Comparison of ENCODE assay signal across 8 cellular contexts in the genomic region with DNA sequence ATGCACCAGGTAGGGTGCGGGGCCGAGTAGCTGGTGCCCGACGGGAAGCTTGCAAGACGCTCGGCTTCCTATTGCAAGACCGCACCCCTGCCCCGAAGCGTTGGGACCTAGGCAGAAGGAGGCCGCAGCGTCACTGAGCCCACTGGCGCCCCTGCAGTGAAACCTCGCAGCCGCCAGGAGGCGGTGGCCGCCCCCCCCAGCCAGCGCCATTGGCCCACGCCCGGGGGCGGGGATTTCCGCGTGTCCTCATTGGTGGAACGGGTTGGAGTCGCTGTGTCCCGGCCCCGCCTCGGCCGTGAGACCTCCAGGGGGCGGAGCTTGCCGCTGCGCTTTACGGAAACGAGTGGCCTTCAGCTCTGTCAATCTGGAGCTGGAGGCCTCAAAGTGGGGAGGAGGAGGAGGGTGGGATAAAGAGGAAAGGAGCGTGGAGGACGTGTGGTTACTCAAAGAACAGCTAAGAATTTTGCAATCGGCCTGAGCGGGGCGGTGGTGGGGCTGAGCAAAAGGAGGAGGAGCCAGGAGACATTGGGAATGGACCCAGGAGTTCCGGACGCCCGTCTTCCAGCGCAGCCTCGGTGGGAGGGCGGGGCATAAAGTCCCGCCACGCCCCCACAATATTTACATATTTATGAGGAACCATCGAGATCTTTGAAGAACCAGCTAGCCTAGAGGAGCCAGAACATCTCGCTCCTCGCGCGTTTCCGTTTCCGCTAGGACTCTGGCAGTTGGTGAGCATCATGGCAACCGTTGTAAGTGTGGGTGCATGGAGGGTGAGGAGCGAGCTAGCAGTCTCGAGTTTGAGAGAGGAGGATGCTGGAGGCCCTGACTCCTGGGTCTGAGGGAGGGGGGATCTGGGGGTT. TPM values are rescaled to one million over a fixed set of nuclear protein-coding genes. Genes with fewer than 3 reads are reported as not detected.
DNase-seq lines count a peak whose midpoint lies in the region; ATAC-seq, FAIRE-seq and TF ChIP-seq lines count a peak whose summit lies in the region.

A gene (minus strand): TSS at position 135 of the 860 bp plus-strand sequence. CDS start 197 bp downstream, outside the sequence.
A gene (plus strand): TSS at position 713 of the 860 bp plus-strand sequence. CDS start 25 bp downstream, at position 738.

- dilution Hi-C loops in keratinocyte (cut with MboI; ENCODE audit: extremely low pct_ligation_motif_present, low sequenced_read_pairs) = no loop called here

- H3K4me1 ChIP-seq in keratinocyte (ENCODE audit: control insufficient read depth, extremely low read depth, insufficient read depth, low read length) = peaks cover 15% of the 10 kb centered on the region

- peaks cover 75% of the 10 kb centered on the region for H3K79me2 ChIP-seq in keratinocyte (ENCODE audit: control insufficient read depth, insufficient read depth, low read length)

- peak within 1 kb of the TSS; percentile 80 for H2AFZ ChIP-seq in keratinocyte (ENCODE audit: control insufficient read depth, low read length)

- peaks cover 3% of the 10 kb centered on the region for H3K9me1 ChIP-seq in keratinocyte (ENCODE audit: control insufficient read depth, extremely low read depth, insufficient read depth, low read length)

- no peaks in the 10 kb centered on the region for H4K20me1 ChIP-seq in keratinocyte (ENCODE audit: control insufficient read depth, extremely low read depth, insufficient read depth, low read length)

- H3K9ac ChIP-seq in keratinocyte (ENCODE audit: control insufficient read depth, extremely low read depth, insufficient read depth, low read length) = peak within 1 kb of the TSS; percentile 95

- DNase-seq in AG10803 (ENCODE audit: low read depth) = peak; percentile 100
- peak; percentile 98 for DNase-seq in NCI-H446 treated with DMSO at 0.1 percent for 48 hours (lab: John Stamatoyannopoulos, UW)
- DNase-seq in activated CD4-positive, CD25-positive, alpha-beta regulatory T cell treated with anti-CD3 and anti-CD28 coated beads, Interleukin-2, amount 50 U/mL, for 72 hours = peak; percentile 99
- DNase-seq in cerebellum (ENCODE audit: low spot score) = peak; percentile 100
- peak; percentile 96 for DNase-seq in keratinocyte (ENCODE audit: low read depth, low spot score)
- DNase-seq in stimulated activated CD4-positive, alpha-beta T cell treated with anti-CD3 and anti-CD28 coated beads, Interleukin-15, amount 100 ng/mL, for 24 hours = peak; percentile 100

- H3K27ac ChIP-seq in keratinocyte (ENCODE audit: control insufficient read depth, insufficient read depth, low read length) = peak within 1 kb of the TSS; percentile 92

- peak within 1 kb of the TSS; percentile 98 for H3K4me3 ChIP-seq in AG10803 (ENCODE audit: low read length)
- H3K4me3 ChIP-seq in keratinocyte (ENCODE audit: control insufficient read depth in 2 of 3, extremely low read depth in 1 of 3, insufficient read depth in 2 of 3, low read depth in 1 of 3, low read length in 3 of 3) = peak within 1 kb of the TSS; percentile 76 to 98 (median 95)

- peak within 1 kb of the TSS; percentile 88 for H3K4me2 ChIP-seq in keratinocyte (ENCODE audit: control insufficient read depth, extremely low read depth, insufficient read depth, low read depth, low read length)

- peaks cover 18 to 22% of the 10 kb centered on the region in 2 experiments for H3K36me3 ChIP-seq in keratinocyte (ENCODE audit: control insufficient read depth in 2 of 2, extremely low read depth in 1 of 2, insufficient read depth in 2 of 2, low read length in 2 of 2)

- peak; percentile 95 for FAIRE-seq in keratinocyte (lab: Jason Lieb, UNC)

- peak; percentile 84 for ATAC-seq in GM19025 (IDR thresholded peaks at IDR 0.05; ENCODE audit: low read depth, unreplicated experiment)
- peak; percentile 89 for ATAC-seq in HG03354 (IDR thresholded peaks at IDR 0.05; ENCODE audit: poor library complexity, severe bottlenecking, unreplicated experiment)

- no peaks in the 10 kb centered on the region for H3K27me3 ChIP-seq in keratinocyte (ENCODE audit: control insufficient read depth, extremely low read depth, insufficient read depth, low read length)

- TF ChIP-seq CTCF in AG10803 (conservative IDR thresholded peaks at IDR 0.05; ENCODE audit: low read length) (peak; percentile 80), keratinocyte (optimal IDR thresholded peaks at IDR 0.05 in 1 of 3, IDR thresholded peaks at IDR 0.05 in 1 of 3, conservative IDR thresholded peaks at IDR 0.05 in 1 of 3; ENCODE audit: extremely low read depth in 1 of 3, insufficient read depth in 2 of 3, low read length in 3 of 3) (peak; percentile 80 to 99 (median 82))

- H3K9me3 ChIP-seq in keratinocyte (ENCODE audit: control insufficient read depth, low read depth, low read length) = no peaks in the 10 kb centered on the region

RNA-seq across cellular contexts. Expression of the first gene that starts in this region (rescaled TPM):
- 19.0 TPM for total RNA-seq in cerebellum
- 46.5 to 61.9 TPM (median 58.6 TPM) in 3 replicates for polyA plus RNA-seq in keratinocyte
- 27.3 TPM for polyA plus RNA-seq in keratinocyte (2011; ENCODE audit: low read depth)
- 39.9 and 44.0 TPM in 2 replicates for polyA plus RNA-seq in keratinocyte (2011; cell fraction: cytosol; rRNA removed)
- polyA plus RNA-seq in keratinocyte (2011; cell fraction: nucleus; rRNA removed) = 130 and 163 TPM in 2 replicates
- polyA plus RNA-seq in keratinocyte (2012; ENCODE audit: low replicate concordance) = 17.9 and 57.2 TPM in 2 replicates
- polyA minus RNA-seq in keratinocyte = 74.6 to 124 TPM (median 90.1 TPM) in 3 replicates
- polyA minus RNA-seq in keratinocyte (2011; cell fraction: cytosol; rRNA and poly(A)+ RNA removed) = 60.8 TPM
- polyA minus RNA-seq in keratinocyte (2011; cell fraction: nucleus; rRNA and poly(A)+ RNA removed) = 75.0 and 94.8 TPM in 2 replicates

RNA-seq across cellular contexts. Expression of the second gene that starts in this region (rescaled TPM):
- 59.0 TPM for total RNA-seq in cerebellum
- 126 to 162 TPM (median 141 TPM) in 3 replicates for polyA plus RNA-seq in keratinocyte
- polyA plus RNA-seq in keratinocyte (2011; ENCODE audit: low read depth) = 28.2 TPM
- polyA plus RNA-seq in keratinocyte (2011; cell fraction: cytosol; rRNA removed) = 91.6 and 163 TPM in 2 replicates
- 126 and 149 TPM in 2 replicates for polyA plus RNA-seq in keratinocyte (2011; cell fraction: nucleus; rRNA removed)
- 75.4 and 158 TPM in 2 replicates for polyA plus RNA-seq in keratinocyte (2012; ENCODE audit: low replicate concordance)
- 166 to 233 TPM (median 170 TPM) in 3 replicates for polyA minus RNA-seq in keratinocyte
- 272 TPM for polyA minus RNA-seq in keratinocyte (2011; cell fraction: cytosol; rRNA and poly(A)+ RNA removed)
- polyA minus RNA-seq in keratinocyte (2011; cell fraction: nucleus; rRNA and poly(A)+ RNA removed) = 83.7 and 91.4 TPM in 2 replicates

Comparison
In these comparisons a context has a peak if more than half of its experiments do, and no peak if none do; other contexts are left out.
1. Peak in every context shown above with its lines: DNase-seq, ATAC-seq, H3K4me3 ChIP-seq and H3K27ac ChIP-seq.